23 cellular contexts compared by ENCODE assay signal in the genomic region with DNA sequence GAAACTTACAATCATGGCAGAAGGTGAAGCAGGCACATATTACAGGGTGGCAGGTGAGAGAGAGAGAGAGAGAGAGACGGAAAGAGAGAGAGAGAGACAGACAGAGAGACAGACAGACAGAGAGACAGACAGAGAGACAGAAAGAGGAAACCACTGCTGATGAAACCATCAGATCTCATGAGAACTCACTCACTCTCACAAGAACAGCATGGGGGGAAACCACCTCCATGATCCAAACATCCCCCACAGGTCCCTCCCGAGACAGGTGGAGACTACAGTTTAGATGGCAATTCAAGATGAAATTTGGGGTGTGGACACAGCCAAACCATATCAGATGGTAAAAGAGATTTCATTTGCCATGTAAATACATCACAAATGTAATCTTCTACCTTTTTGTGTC.
DNase-seq lines count a peak whose midpoint lies in the region; ATAC-seq and TF ChIP-seq lines count a peak whose summit lies in the region.
"Had no signal": no experiment of that assay in that cellular context is flagged by ENCODE, and none has a peak within 500 bp of the region (broad histone marks: within the 10 kb centered on the region; RNA-seq: fewer than 3 reads in every experiment).

No MANE protein-coding gene starts in this region.

- TF ChIP-seq EP300 in SK-N-SH (IDR thresholded peaks at IDR 0.05; ENCODE audit: borderline replicate concordance in 1 of 2, low read depth in 1 of 2, low read length in 1 of 2): no peak

- H4K20me1 ChIP-seq in SK-N-SH (ENCODE audit: insufficient read depth): no peaks in the 10 kb centered on the region

- H3K9me3 ChIP-seq in SK-N-SH (no peaks in the 10 kb centered on the region), right atrium auricular region (no peaks in the 10 kb centered on the region)
- H3K9me3 ChIP-seq: Peyer's patch, spleen had no signal

- POLR2A ChIA-PET in SK-N-SH (lab: Yijun Ruan, JAX): no interaction called here

- H3K27ac Mint-ChIP-seq in nephron progenitor cell: no peak overlapping the region
- H3K27ac Mint-ChIP-seq in activated CD4-positive, alpha-beta T cell treated with anti-CD3 and anti-CD28 coated beads, Interleukin-2, amount 10 ng/mL, durations not matched to agents 24 days and 14 days: no peak overlapping the region
- H3K27ac Mint-ChIP-seq: activated T-cell treated with anti-CD3 and anti-CD28 coated beads, Interleukin-2, amount 50 U/mL, for 24 hours; progenitor cell of endocrine pancreas; stimulated activated naive CD8-positive, alpha-beta T cell treated with anti-CD3 and anti-CD28 coated beads, Interleukin-15, Interleukin-2, amounts not matched to agents 100 ng/mL and 50 ng/mL, for 24 hours; type B pancreatic cell had no signal

- peak overlapping the region; percentile 54; the same call in 1 of the 2 replicates for H2AFZ ChIP-seq in SK-N-SH (ENCODE audit: low read depth)

- H3K36me3 ChIP-seq in SK-N-SH (replicated peaks in 1 of 2; ENCODE audit: control insufficient read depth in 1 of 2, insufficient read depth in 2 of 2, low read length in 1 of 2) (no peaks in the 10 kb centered on the region), right atrium auricular region (no peaks in the 10 kb centered on the region)
- H3K36me3 ChIP-seq: Peyer's patch, spleen had no signal

- H3K27me3 ChIP-seq in SK-N-SH (ENCODE audit: insufficient read depth) (no peaks in the 10 kb centered on the region), right atrium auricular region (no peaks in the 10 kb centered on the region)
- H3K27me3 ChIP-seq: Peyer's patch, spleen had no signal

- H3K9me3 Mint-ChIP-seq in nephron progenitor cell: peaks cover 32% of the 10 kb centered on the region
- no peaks in the 10 kb centered on the region for H3K9me3 Mint-ChIP-seq in activated CD4-positive, alpha-beta T cell treated with anti-CD3 and anti-CD28 coated beads, Interleukin-2, amount 10 ng/mL, durations not matched to agents 24 days and 14 days
- H3K9me3 Mint-ChIP-seq: activated T-cell treated with anti-CD3 and anti-CD28 coated beads, Interleukin-2, amount 50 U/mL, for 24 hours; stimulated activated naive CD8-positive, alpha-beta T cell treated with anti-CD3 and anti-CD28 coated beads, Interleukin-15, Interleukin-2, amounts not matched to agents 100 ng/mL and 50 ng/mL, for 24 hours; type B pancreatic cell had no signal

- H3K4me3 Mint-ChIP-seq in nephron progenitor cell: no peak overlapping the region
- no peak overlapping the region for H3K4me3 Mint-ChIP-seq in activated CD4-positive, alpha-beta T cell treated with anti-CD3 and anti-CD28 coated beads, Interleukin-2, amount 10 ng/mL, durations not matched to agents 24 days and 14 days
- H3K4me3 Mint-ChIP-seq: activated T-cell treated with anti-CD3 and anti-CD28 coated beads, Interleukin-2, amount 50 U/mL, for 24 hours; naive thymus-derived CD8-positive, alpha-beta T cell; stimulated activated naive CD8-positive, alpha-beta T cell treated with anti-CD3 and anti-CD28 coated beads, Interleukin-15, Interleukin-2, amounts not matched to agents 100 ng/mL and 50 ng/mL, for 24 hours; type B pancreatic cell had no signal

- H3K4me2 ChIP-seq in SK-N-SH: no peak overlapping the region

- 74% methylated on average over 2 of the region's 2 CpGs for WGBS in SK-N-SH (ENCODE audit: low lambda C conversion rate)

- CTCF ChIA-PET in SK-N-SH (lab: Yijun Ruan, JAX): no interaction called here

- H3K9ac ChIP-seq in SK-N-SH: no peak overlapping the region

- H3K27ac ChIP-seq in SK-N-SH (ENCODE audit: low read depth in 2 of 2, low read length in 1 of 2): no peak overlapping the region
- H3K27ac ChIP-seq in right atrium auricular region: no peak overlapping the region
- H3K27ac ChIP-seq: 22Rv1, HL-60, Peyer's patch, SK-N-MC, spleen had no signal

- H3K79me2 ChIP-seq in SK-N-SH (ENCODE audit: insufficient read depth): no peaks in the 10 kb centered on the region

- DNase-seq in SK-N-SH (no peak), nephron progenitor cell (no peak), right atrium auricular region (ENCODE audit: low spot score) (no peak)
- no peak for DNase-seq in activated naive CD4-positive, alpha-beta T cell treated with Interleukin-2 at 50 U/mL for 16 hours
- DNase-seq in activated CD4-positive, alpha-beta T cell treated with anti-CD3 and anti-CD28 coated beads, Interleukin-2, amount 10 ng/mL, durations not matched to agents 24 days and 14 days: no peak
- DNase-seq: activated CD4-positive, alpha-beta T cell treated with anti-CD3 and anti-CD28 coated beads, Interleukin-2, amount 50 U/mL, for 4 hours; activated T-cell treated with anti-CD3 and anti-CD28 coated beads, Interleukin-2, amount 50 U/mL, for 24 hours; C1 segment of cervical spinal cord; DMS 273 treated with DMSO at 0.1 percent for 48 hours; glutamatergic neuron; naive thymus-derived CD8-positive, alpha-beta T cell; NCI-H748 treated with DMSO at 0.1 percent for 48 hours; Peyer's patch; spleen had no signal

- no peak for ATAC-seq in SK-N-SH treated with all-trans-retinoic acid at 6 μM for 48 hours
- ATAC-seq in HG02588 (IDR thresholded peaks at IDR 0.05; ENCODE audit: unreplicated experiment): peak; percentile 56
- ATAC-seq in HG03135 (IDR thresholded peaks at IDR 0.05; ENCODE audit: unreplicated experiment): peak; percentile 54
- ATAC-seq: naive thymus-derived CD8-positive, alpha-beta T cell had no signal

- TF ChIP-seq CTCF in SK-N-SH (IDR thresholded peaks at IDR 0.05) (no peak), nephron progenitor cell (IDR thresholded peaks at IDR 0.05) (no peak), right atrium auricular region (IDR thresholded peaks at IDR 0.05) (no peak)

- H3K9me2 ChIP-seq in SK-N-SH: no peaks in the 10 kb centered on the region

- H3K27me3 Mint-ChIP-seq in nephron progenitor cell (ENCODE audit: low read depth, poor library complexity): peaks cover 3% of the 10 kb centered on the region
- H3K27me3 Mint-ChIP-seq in activated CD4-positive, alpha-beta T cell treated with anti-CD3 and anti-CD28 coated beads, Interleukin-2, amount 10 ng/mL, durations not matched to agents 24 days and 14 days: no peaks in the 10 kb centered on the region
- H3K27me3 Mint-ChIP-seq: activated T-cell treated with anti-CD3 and anti-CD28 coated beads, Interleukin-2, amount 50 U/mL, for 24 hours; progenitor cell of endocrine pancreas; stimulated activated naive CD8-positive, alpha-beta T cell treated with anti-CD3 and anti-CD28 coated beads, Interleukin-15, Interleukin-2, amounts not matched to agents 100 ng/mL and 50 ng/mL, for 24 hours; type B pancreatic cell had no signal

- H3K4me3 ChIP-seq in SK-N-SH (ENCODE audit: low read depth in 2 of 2, low read length in 1 of 2): no peak overlapping the region
- H3K4me3 ChIP-seq in right atrium auricular region: no peak overlapping the region
- H3K4me3 ChIP-seq: Peyer's patch, SK-N-MC, spleen had no signal

- no peaks in the 10 kb centered on the region for H3K36me3 Mint-ChIP-seq in nephron progenitor cell (ENCODE audit: low read depth)
- no peaks in the 10 kb centered on the region for H3K36me3 Mint-ChIP-seq in activated CD4-positive, alpha-beta T cell treated with anti-CD3 and anti-CD28 coated beads, Interleukin-2, amount 10 ng/mL, durations not matched to agents 24 days and 14 days (ENCODE audit: low read depth)
- H3K36me3 Mint-ChIP-seq: naive thymus-derived CD8-positive, alpha-beta T cell; type B pancreatic cell had no signal

- no peaks in the 10 kb centered on the region for H3K4me1 Mint-ChIP-seq in nephron progenitor cell
- H3K4me1 Mint-ChIP-seq in activated CD4-positive, alpha-beta T cell treated with anti-CD3 and anti-CD28 coated beads, Interleukin-2, amount 10 ng/mL, durations not matched to agents 24 days and 14 days: no peaks in the 10 kb centered on the region

- no peaks in the 10 kb centered on the region for H3F3A ChIP-seq in SK-N-SH (replicated peaks; ENCODE audit: insufficient read depth)

- intact Hi-C loops in activated CD4-positive, alpha-beta T cell treated with anti-CD3 and anti-CD28 coated beads, Interleukin-2, amount 10 ng/mL, durations not matched to agents 24 days and 14 days (cut with micrococcal nuclease): loop anchor here (5.0 kb wide), 1 partner anchor 488 kb away; no protein-coding TSS in a partner anchor

- H3K4me1 ChIP-seq in SK-N-SH (ENCODE audit: control insufficient read depth in 1 of 2, insufficient read depth in 2 of 2, low read depth in 1 of 2, low read length in 1 of 2) (peaks cover 0 to 3% of the 10 kb centered on the region in 2 experiments; a peak in 2 of 4 replicates), right atrium auricular region (no peaks in the 10 kb centered on the region)
- H3K4me1 ChIP-seq: Peyer's patch, spleen had no signal

- no peak for TF ChIP-seq RAD21 in SK-N-SH (IDR thresholded peaks at IDR 0.05; ENCODE audit: low read length)

TF ChIP-seq in SK-N-SH, 30 proteins besides CTCF, POLR2A, EP300 and RAD21 (continues in another document):
- no peak for TF ChIP-seq NFIC (IDR thresholded peaks at IDR 0.05; ENCODE audit: borderline replicate concordance)
- no peak for TF ChIP-seq TAF1 (IDR thresholded peaks at IDR 0.05; ENCODE audit: borderline replicate concordance, low read depth, low read length)
- no peak for TF ChIP-seq FOXJ3 (CRISPR knock-in tag; IDR thresholded peaks at IDR 0.05)
- TF ChIP-seq CHD2 (IDR thresholded peaks at IDR 0.05; ENCODE audit: low read length, partially characterized antibody): no peak

TF ChIP-seq in SK-N-SH treated with all-trans-retinoic acid at 6 μM for 48 hours, 23 proteins besides CTCF, POLR2A, EP300 and RAD21:
- TF ChIP-seq PPARA (CRISPR knock-in tag; IDR thresholded peaks at IDR 0.05; ENCODE audit: borderline replicate concordance): no peak
- TF ChIP-seq, protein P1, sequence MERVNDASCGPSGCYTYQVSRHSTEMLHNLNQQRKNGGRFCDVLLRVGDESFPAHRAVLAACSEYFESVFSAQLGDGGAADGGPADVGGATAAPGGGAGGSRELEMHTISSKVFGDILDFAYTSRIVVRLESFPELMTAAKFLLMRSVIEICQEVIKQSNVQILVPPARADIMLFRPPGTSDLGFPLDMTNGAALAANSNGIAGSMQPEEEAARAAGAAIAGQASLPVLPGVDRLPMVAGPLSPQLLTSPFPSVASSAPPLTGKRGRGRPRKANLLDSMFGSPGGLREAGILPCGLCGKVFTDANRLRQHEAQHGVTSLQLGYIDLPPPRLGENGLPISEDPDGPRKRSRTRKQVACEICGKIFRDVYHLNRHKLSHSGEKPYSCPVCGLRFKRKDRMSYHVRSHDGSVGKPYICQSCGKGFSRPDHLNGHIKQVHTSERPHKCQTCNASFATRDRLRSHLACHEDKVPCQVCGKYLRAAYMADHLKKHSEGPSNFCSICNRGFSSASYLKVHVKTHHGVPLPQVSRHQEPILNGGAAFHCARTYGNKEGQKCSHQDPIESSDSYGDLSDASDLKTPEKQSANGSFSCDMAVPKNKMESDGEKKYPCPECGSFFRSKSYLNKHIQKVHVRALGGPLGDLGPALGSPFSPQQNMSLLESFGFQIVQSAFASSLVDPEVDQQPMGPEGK (CRISPR knock-in tag; IDR thresholded peaks at IDR 0.05; ENCODE audit: borderline replicate concordance): no peak
- no peak for TF ChIP-seq CSDC2 (CRISPR knock-in tag; IDR thresholded peaks at IDR 0.05)
- no peak for TF ChIP-seq ZC3H10 (CRISPR knock-in tag; IDR thresholded peaks at IDR 0.05)
